In genomic region chr12:76031414-76032042, GRCh38 we compare ENCODE assay signal across 8 cellular contexts. TPM values are rescaled to one million over a fixed set of nuclear protein-coding genes. Genes with fewer than 3 reads are reported as not detected.
A peak's percentile ranks its signal among the peaks of the same experiment; 100 is the strongest.
DNase-seq lines count a peak whose midpoint lies in the region; ATAC-seq and TF ChIP-seq lines count a peak whose summit lies in the region.

Gene PHLDA1, minus strand, starts transcription at chr12:76031776.

- H3K4me2 ChIP-seq in OCI-LY3 (ENCODE audit: low read length) = peak within 1 kb of the TSS; percentile 95

- H3K4me1 ChIP-seq in OCI-LY3 (ENCODE audit: low read length) = peaks cover 10% of the 10 kb centered on the region
- H3K4me1 ChIP-seq in mucosa of descending colon (ENCODE audit: low read depth) = peaks cover 3% of the 10 kb centered on the region

- no peaks in the 10 kb centered on the region for H3K9me3 ChIP-seq in OCI-LY3 (ENCODE audit: insufficient read depth, low read length)
- H3K9me3 ChIP-seq in mucosa of descending colon = no peaks in the 10 kb centered on the region

- H3K36me3 ChIP-seq in OCI-LY3 (replicated peaks; ENCODE audit: low read depth, low read length) = no peaks in the 10 kb centered on the region
- H3K36me3 ChIP-seq in mucosa of descending colon (ENCODE audit: low read depth) = no peaks in the 10 kb centered on the region

- no peaks in the 10 kb centered on the region for H3K79me2 ChIP-seq in OCI-LY3 (ENCODE audit: low read length)

- H3K27ac ChIP-seq in OCI-LY3 (ENCODE audit: low read length) = peak within 1 kb of the TSS; percentile 56

- intact Hi-C loops in mucosa of descending colon (cut with DNase I, micrococcal nuclease) = loop anchor here in 1 of 2 donors (10.0 kb wide), 1 partner anchor 507 kb away; no protein-coding TSS in a partner anchor

- peak; percentile 74 for DNase-seq in DMS114 treated with DMSO at 0.1 percent for 48 hours (lab: John Stamatoyannopoulos, UW; ENCODE audit: unreplicated experiment)
- peak; percentile 91 for DNase-seq in HuH-7.5 (ENCODE audit: low spot score)
- peak; percentile 84 for DNase-seq in activated T-cell treated with anti-CD3 and anti-CD28 coated beads for 1 hour (ENCODE audit: low read depth)
- DNase-seq in epidermal melanocyte (ENCODE audit: insufficient read length, low spot score) = peak; percentile 93
- peak; percentile 88 to 95 (median 92) for DNase-seq in mucosa of descending colon
- peak; percentile 96 for DNase-seq in stimulated activated CD8-positive, alpha-beta memory T cell treated with anti-CD3 and anti-CD28 coated beads, Interleukin-4, amount 100 ng/mL, for 24 hours (ENCODE audit: low read depth)

- TF ChIP-seq CTCF in OCI-LY3 (IDR thresholded peaks at IDR 0.05; ENCODE audit: low read depth, low read length) = peak; percentile 58
- TF ChIP-seq CTCF in mucosa of descending colon (IDR thresholded peaks at IDR 0.05) = peak; percentile 37

- peak within 1 kb of the TSS; percentile 90 for H3K9ac ChIP-seq in OCI-LY3 (ENCODE audit: low read length)

- peak; percentile 82 for ATAC-seq in GM21526 (IDR thresholded peaks at IDR 0.05; ENCODE audit: low FRiP score, unreplicated experiment)
- peak; percentile 90 for ATAC-seq in mucosa of descending colon

- peak within 1 kb of the TSS; percentile 78 for H2AFZ ChIP-seq in OCI-LY3 (ENCODE audit: low read depth, low read length)

- H3K4me3 ChIP-seq in OCI-LY3 (ENCODE audit: low read length) = peak within 1 kb of the TSS; percentile 92
- H3K4me3 ChIP-seq in mucosa of descending colon = peak within 1 kb of the TSS; percentile 47

- peaks cover 11% of the 10 kb centered on the region for H3K27me3 ChIP-seq in OCI-LY3 (ENCODE audit: low read depth, low read length)

- no peaks in the 10 kb centered on the region for H4K20me1 ChIP-seq in OCI-LY3 (ENCODE audit: insufficient read depth, low read length)

RNA-seq across cellular contexts. Expression of gene PHLDA1, which starts in this region (rescaled TPM):
- total RNA-seq in mucosa of descending colon = 1 to 10 TPM; 2.2 to 8.8 (median 3.5) TPM

Comparison
In these comparisons a context has a peak if more than half of its experiments do, and no peak if none do; other contexts are left out.
1. Peak in every context shown above with its lines: DNase-seq, ATAC-seq, H3K4me3 ChIP-seq and H3K27ac ChIP-seq.